ENCODE assay signal across 9 cellular contexts in the genomic region with DNA sequence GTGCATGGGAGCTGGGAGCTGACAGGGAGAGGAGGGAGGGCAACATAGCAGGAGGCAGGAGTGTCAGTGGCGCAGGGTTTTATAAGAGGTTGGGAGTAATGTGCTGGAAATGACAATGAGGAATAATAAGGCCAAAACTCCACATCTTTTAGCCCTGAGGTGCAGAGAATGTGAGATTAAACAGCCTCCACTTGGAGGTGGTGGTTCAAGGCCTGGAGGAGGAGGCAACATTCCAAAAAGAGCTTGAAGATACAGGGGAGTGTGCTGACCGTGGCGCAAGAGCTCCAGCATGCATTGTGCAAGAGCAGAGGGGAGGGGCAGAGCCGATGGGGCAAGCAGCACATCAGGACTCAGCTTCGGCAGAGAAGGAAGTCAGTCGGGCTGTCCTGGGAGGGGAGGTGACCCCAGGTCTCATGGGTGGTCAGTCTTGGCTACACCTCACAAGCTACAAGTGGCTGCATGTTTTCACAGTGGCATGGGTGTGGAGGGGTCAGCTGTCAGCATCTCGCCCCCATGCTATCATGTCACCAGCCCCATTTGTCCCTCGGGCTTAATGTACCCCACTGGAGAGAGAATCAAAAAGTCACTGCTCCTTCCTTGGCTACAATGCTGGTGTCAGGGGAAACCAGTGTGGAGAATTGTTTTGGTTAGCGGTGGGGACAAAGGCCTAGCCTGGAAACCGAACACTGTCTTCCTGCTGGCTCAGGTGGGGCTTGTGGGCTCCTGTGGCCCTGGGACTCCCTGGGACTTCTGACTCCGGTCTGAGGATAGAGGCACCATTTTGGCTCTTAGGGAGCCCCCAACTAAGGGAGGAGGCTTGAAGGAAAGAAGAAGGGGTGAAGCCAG.
DNase-seq lines count a peak whose midpoint lies in the region; ATAC-seq, FAIRE-seq and TF ChIP-seq lines count a peak whose summit lies in the region.
"Had no signal": no experiment of that assay in that cellular context is flagged by ENCODE, and none has a peak within 500 bp of the region (broad histone marks: within the 10 kb centered on the region; RNA-seq: fewer than 3 reads in every experiment).

No MANE protein-coding gene starts in this region.

- peaks cover 26% of the 10 kb centered on the region for H3K9me3 ChIP-seq in A549
- H3K9me3 ChIP-seq in esophagus muscularis mucosa, result peaks cover 0 to 12% (median 5%) of the 10 kb centered on the region in 4 donors
- peaks cover 0 to 13% of the 10 kb centered on the region in 2 donors for H3K9me3 ChIP-seq in muscle layer of duodenum (ENCODE audit: control insufficient read depth in 1 of 2, low read length in 2 of 2)

- CTCF ChIA-PET in A549 (lab: Yijun Ruan, JAX), result interaction anchor here (0.7 to 2.0 kb wide), 7 partner anchors 10 to 211 kb away, joined by 3 to 8 read pairs (median 5); no protein-coding TSS in a partner anchor

- H3K4me1 ChIP-seq in A549 (peaks cover 10% of the 10 kb centered on the region; the same call in 2 of the 3 replicates), esophagus muscularis mucosa (peaks cover 10 to 22% (median 13%) of the 10 kb centered on the region in 4 donors), muscle layer of duodenum (ENCODE audit: control insufficient read depth in 1 of 2, insufficient read depth in 2 of 2, low read length in 2 of 2) (peaks cover 0 to 9% of the 10 kb centered on the region in 2 donors)

- TF ChIP-seq EP300 in A549 (IDR thresholded peaks at IDR 0.05), result no peak
- TF ChIP-seq EP300 in esophagus muscularis mucosa (IDR thresholded peaks at IDR 0.05), result no peak

- DNase-seq in A549 (ENCODE audit: low read depth in 1 of 2, low spot score in 1 of 2), result peak in 1 of 2 experiments; percentile 47
- peak; percentile 87 for DNase-seq in NOMO-1 treated with DMSO at 0.1 percent for 48 hours (lab: John Stamatoyannopoulos, UW; ENCODE audit: unreplicated experiment)
- peak; percentile 97 for DNase-seq in esophagus muscularis mucosa (ENCODE audit: extremely low spot score)
- no peak for DNase-seq in stimulated activated CD8-positive, alpha-beta memory T cell treated with anti-CD3 and anti-CD28 coated beads, Interleukin-4, amount 100 ng/mL, for 48 hours
- DNase-seq: naive B cell had no signal

- intact Hi-C loops in esophagus muscularis mucosa (cut with DNase I), result no loop called here

- POLR2A ChIA-PET in A549 (lab: Yijun Ruan, JAX), result interaction anchor here (0.7 to 1.0 kb wide), 2 partner anchors 23 to 208 kb away, joined by 4 to 5 read pairs; partner anchors contain the start of gene ZFP36L2

- TF ChIP-seq RAD21 in A549 (conservative IDR thresholded peaks at IDR 0.05 in 1 of 2, IDR thresholded peaks at IDR 0.05 in 1 of 2), result no peak

- ATAC-seq in A549 (peak; percentile 68; a peak in 5 of 6 replicates), GM19324 (IDR thresholded peaks at IDR 0.05; ENCODE audit: low FRiP score, unreplicated experiment) (no peak), GM18517 (IDR thresholded peaks at IDR 0.05; ENCODE audit: unreplicated experiment) (no peak), HG02870 (IDR thresholded peaks at IDR 0.05; ENCODE audit: unreplicated experiment) (no peak)

- H3K27me3 ChIP-seq in esophagus muscularis mucosa, result no peaks in the 10 kb centered on the region
- H3K27me3 ChIP-seq in muscle layer of duodenum (ENCODE audit: low read depth, low read length), result no peaks in the 10 kb centered on the region

- WGBS in A549 (ENCODE audit: missing lambda C conversion rate), result 66% methylated on average over 11 of the region's 11 CpGs
- 66% methylated on average over 8 of the region's 11 CpGs for WGBS in esophagus muscularis mucosa

- H3K27ac ChIP-seq in A549 (peak overlapping the region; percentile 14 to 62; a peak in 4 of 6 replicates), esophagus muscularis mucosa (replicated peaks in 1 of 4) (peak overlapping the region; percentile 41 to 59 (median 56)), muscle layer of duodenum (ENCODE audit: low read length) (peak overlapping the region; percentile 10)

- FAIRE-seq in A549 (lab: Jason Lieb, UNC), result no peak

- TF ChIP-seq CTCF in A549 (IDR thresholded peaks at IDR 0.05), result no peak
- TF ChIP-seq CTCF in esophagus muscularis mucosa (IDR thresholded peaks at IDR 0.05), result no peak

- H3K36me3 ChIP-seq in esophagus muscularis mucosa (no peaks in the 10 kb centered on the region), muscle layer of duodenum (ENCODE audit: control insufficient read depth in 1 of 2, insufficient read depth in 2 of 2, low read length in 2 of 2) (no peaks in the 10 kb centered on the region)

- peak overlapping the region; percentile 1; the same call in 1 of the 3 replicates for H3K4me2 ChIP-seq in A549

- TF ChIP-seq POLR2A in A549 (IDR thresholded peaks at IDR 0.05; ENCODE audit: low read length) (peak; percentile 19; the same call in 1 of the 2 replicates), esophagus muscularis mucosa (IDR thresholded peaks at IDR 0.05; ENCODE audit: low read depth) (no peak)

- H3K4me3 ChIP-seq in A549 (no peak overlapping the region), esophagus muscularis mucosa (no peak overlapping the region), muscle layer of duodenum (ENCODE audit: low read depth in 1 of 2, low read length in 2 of 2) (no peak overlapping the region)

TF ChIP-seq in A549, 52 proteins besides CTCF, POLR2A, EP300 and RAD21:
- TF ChIP-seq RCOR1 (IDR thresholded peaks at IDR 0.05; ENCODE audit: low read depth, low read length), result no peak
- TF ChIP-seq, protein P1, sequence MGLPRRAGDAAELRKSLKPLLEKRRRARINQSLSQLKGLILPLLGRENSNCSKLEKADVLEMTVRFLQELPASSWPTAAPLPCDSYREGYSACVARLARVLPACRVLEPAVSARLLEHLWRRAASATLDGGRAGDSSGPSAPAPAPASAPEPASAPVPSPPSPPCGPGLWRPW (IDR thresholded peaks at IDR 0.05), result peak; percentile 59; the same call in 1 of the 2 replicates
- no peak for TF ChIP-seq E2F6 (IDR thresholded peaks at IDR 0.05; ENCODE audit: borderline replicate concordance, low read depth)
- TF ChIP-seq MAZ (IDR thresholded peaks at IDR 0.05; ENCODE audit: borderline replicate concordance, low read depth, low read length), result no peak
- TF ChIP-seq HOXB13 (CRISPR knock-in tag; IDR thresholded peaks at IDR 0.05; ENCODE audit: low read depth), result no peak
- peak; percentile 92 to 94 for TF ChIP-seq CEBPB (IDR thresholded peaks at IDR 0.05)
- no peak for TF ChIP-seq ESRRA (IDR thresholded peaks at IDR 0.05; ENCODE audit: borderline replicate concordance, low read length)
- no peak for TF ChIP-seq RFX5 (IDR thresholded peaks at IDR 0.05)
- no peak for TF ChIP-seq HMGXB4 (CRISPR knock-in tag; IDR thresholded peaks at IDR 0.05; ENCODE audit: borderline replicate concordance)
- TF ChIP-seq, protein P2, sequence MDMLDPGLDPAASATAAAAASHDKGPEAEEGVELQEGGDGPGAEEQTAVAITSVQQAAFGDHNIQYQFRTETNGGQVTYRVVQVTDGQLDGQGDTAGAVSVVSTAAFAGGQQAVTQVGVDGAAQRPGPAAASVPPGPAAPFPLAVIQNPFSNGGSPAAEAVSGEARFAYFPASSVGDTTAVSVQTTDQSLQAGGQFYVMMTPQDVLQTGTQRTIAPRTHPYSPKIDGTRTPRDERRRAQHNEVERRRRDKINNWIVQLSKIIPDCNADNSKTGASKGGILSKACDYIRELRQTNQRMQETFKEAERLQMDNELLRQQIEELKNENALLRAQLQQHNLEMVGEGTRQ (IDR thresholded peaks at IDR 0.05), result no peak
- TF ChIP-seq FOSL2 (IDR thresholded peaks at IDR 0.05), result no peak
- TF ChIP-seq FOSL2 (CRISPR knock-in tag; IDR thresholded peaks at IDR 0.05), result no peak

Comparison
In these comparisons a context has a peak if more than half of its experiments do, and no peak if none do; other contexts are left out.
1. ATAC-seq: peak in A549 (2 of 2); none in GM19324 (single experiment), GM18517 (single experiment) and HG02870 (single experiment).
2. Peak in every context shown above with its lines, with median percentiles within 50 percentile points of each other: H3K27ac ChIP-seq.